Comparison of ENCODE assay signal across 17 cellular contexts in genomic region chr3:36501568-36502075, GRCh38.
DNase-seq lines count a peak whose midpoint lies in the region; ATAC-seq, FAIRE-seq and TF ChIP-seq lines count a peak whose summit lies in the region.
"Had no signal": no experiment of that assay in that cellular context is flagged by ENCODE, and none has a peak within 500 bp of the region (broad histone marks: within the 10 kb centered on the region; RNA-seq: fewer than 3 reads in every experiment).

No MANE protein-coding gene starts in this region.

- ATAC-seq in HepG2: no peak
- ATAC-seq in GM21737 (IDR thresholded peaks at IDR 0.05; ENCODE audit: unreplicated experiment): no peak
- ATAC-seq: CD8-positive, alpha-beta T cell had no signal

- no peak for TF ChIP-seq RAD21 in HepG2 (CRISPR knock-in tag; IDR thresholded peaks at IDR 0.05)

- no peaks in the 10 kb centered on the region for H3K27me3 ChIP-seq in HepG2 (ENCODE audit: control insufficient read depth in 1 of 2, insufficient read depth in 2 of 2, low read length in 2 of 2)
- H3K27me3 ChIP-seq: BE2C had no signal

- no peak overlapping the region for H3K9ac ChIP-seq in HepG2 (ENCODE audit: insufficient read depth, low read depth, low read length)

- no peak for TF ChIP-seq POLR2A in HepG2 (IDR thresholded peaks at IDR 0.05; ENCODE audit: insufficient read depth in 1 of 2, low read depth in 2 of 2, low read length in 2 of 2)

- CTCF ChIA-PET in HepG2 (lab: Yijun Ruan, JAX; ENCODE audit: low intra/inter-chr PET ratio, low total read pairs): no interaction called here

- POLR2A ChIA-PET in HepG2 (lab: Yijun Ruan, JAX): no interaction called here

- FAIRE-seq in HepG2 (lab: Jason Lieb, UNC): no peak

- 5% methylated on average over 2 of the region's 2 CpGs for WGBS in HepG2 (ENCODE audit: low lambda C conversion rate)

- DNase-seq in SIG-M5 treated with dmso at 0.1 percent for 504 hours (lab: John Stamatoyannopoulos, UW; ENCODE audit: unreplicated experiment): peak; percentile 57
- DNase-seq in SIG-M5 (lab: John Stamatoyannopoulos, UW): no peak
- DNase-seq in SKM-1 (lab: John Stamatoyannopoulos, UW; ENCODE audit: unreplicated experiment): peak; percentile 53
- DNase-seq in inferior parietal cortex (ENCODE audit: extremely low spot score): peak; percentile 6
- DNase-seq in mesenteric fat pad (ENCODE audit: low spot score): no peak
- no peak for DNase-seq in HepG2 (ENCODE audit: low spot score)
- DNase-seq in NCI-H345 (lab: John Stamatoyannopoulos, UW): no peak
- DNase-seq: BE2C; CD8-positive, alpha-beta T cell; NCI-H1048; NCI-H146; NCI-H2081 treated with DMSO at 0.1 percent for 48 hours; NCI-H524; PC-9 had no signal

- H3K9me3 ChIP-seq in HepG2 (ENCODE audit: low read length): no peaks in the 10 kb centered on the region
- H3K9me3 ChIP-seq: BE2C, HAP-1 had no signal

- H3K36me3 ChIP-seq in HepG2 (replicated peaks in 1 of 2; ENCODE audit: control insufficient read depth in 1 of 2, insufficient read depth in 2 of 2, low read length in 2 of 2): no peaks in the 10 kb centered on the region
- H3K36me3 ChIP-seq: HAP-1 had no signal

- TF ChIP-seq EP300 in HepG2 (IDR thresholded peaks at IDR 0.05; ENCODE audit: low read depth in 2 of 2, low read length in 2 of 2): no peak
- TF ChIP-seq EP300 in HepG2 (CRISPR knock-in tag; IDR thresholded peaks at IDR 0.05; ENCODE audit: borderline replicate concordance): no peak

- no peak for TF ChIP-seq CTCF in HepG2 (CRISPR knock-in tag; IDR thresholded peaks at IDR 0.05)

- no peak overlapping the region for H3K4me3 ChIP-seq in HepG2 (replicated peaks in 1 of 3; ENCODE audit: insufficient read depth in 1 of 3, low read depth in 2 of 3, low read length in 3 of 3)
- H3K4me3 ChIP-seq: HAP-1, PC-9 had no signal

- no peak overlapping the region for H2AFZ ChIP-seq in HepG2 (ENCODE audit: low read length)
- H2AFZ ChIP-seq: PC-9 had no signal

- intact Hi-C loops in HepG2 (cut with micrococcal nuclease; ENCODE audit: unreplicated experiment): no loop called here

- no TSS peak for BruUV-seq in HepG2 (replicated peaks; lab: Mats Ljungman, UMichigan)

- in situ Hi-C loops in HepG2 (cut with HindIII; ENCODE audit: extremely low pct_ligation_motif_present, low pct_unique_long_range_greater_than_20kb): no loop called here

- no peak overlapping the region for H3K4me2 ChIP-seq in HepG2 (ENCODE audit: low read depth, low read length)
- H3K4me2 ChIP-seq: PC-9 had no signal

- H3K27ac ChIP-seq in HepG2 (ENCODE audit: extremely low read length, insufficient read depth, low read length): no peak overlapping the region
- H3K27ac ChIP-seq: 22Rv1, PC-9 had no signal

- H3K4me1 ChIP-seq in HepG2 (ENCODE audit: insufficient read depth, low read length): no peaks in the 10 kb centered on the region
- H3K4me1 ChIP-seq: HAP-1 had no signal

- H3K79me2 ChIP-seq in HepG2 (ENCODE audit: insufficient read depth, low read length): no peaks in the 10 kb centered on the region

- H4K20me1 ChIP-seq in HepG2 (ENCODE audit: insufficient read depth, low read length): no peaks in the 10 kb centered on the region

TF ChIP-seq in HepG2, 621 proteins besides CTCF, POLR2A, EP300 and RAD21:
- TF ChIP-seq HNF4A (CRISPR knock-in tag; IDR thresholded peaks at IDR 0.05): no peak
- TF ChIP-seq CEBPZ (IDR thresholded peaks at IDR 0.05; ENCODE audit: low read length): no peak
- no peak for TF ChIP-seq GRHL1 (CRISPR knock-in tag; conservative IDR thresholded peaks at IDR 0.05)
- no peak for TF ChIP-seq NFE2L1 (CRISPR knock-in tag; IDR thresholded peaks at IDR 0.05; ENCODE audit: borderline replicate concordance)
- no peak for TF ChIP-seq ZNF256 (CRISPR knock-in tag; conservative IDR thresholded peaks at IDR 0.05)

Comparison
In these comparisons a context has a peak if more than half of its experiments do, and no peak if none do; other contexts are left out.
1. DNase-seq: peak in SIG-M5 treated with dmso at 0.1 percent for 504 hours (single experiment), SKM-1 (single experiment) and inferior parietal cortex (single experiment); none in SIG-M5 (single experiment), mesenteric fat pad (single experiment), HepG2 (single experiment) and NCI-H345 (single experiment).